In the genomic region with DNA sequence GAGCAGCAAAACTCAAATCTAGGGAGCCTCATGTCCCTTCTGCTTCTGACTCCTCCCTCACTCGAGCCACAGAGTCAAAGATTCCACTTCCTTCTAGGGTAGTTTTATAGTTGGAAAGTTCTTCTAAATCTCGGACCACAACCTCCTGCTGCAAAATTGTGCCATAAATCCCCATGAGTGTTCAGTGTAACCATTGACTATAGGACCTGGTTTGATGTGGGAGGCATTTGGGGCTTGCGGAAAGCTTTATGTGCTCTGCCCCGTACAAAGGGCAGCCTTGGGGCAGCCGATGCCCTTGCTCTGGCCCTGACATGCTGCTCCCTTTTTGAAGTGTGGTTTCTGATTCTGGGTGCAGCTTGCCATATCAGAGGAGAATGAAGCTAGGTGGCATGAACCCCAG, we compare ENCODE assay signal across 1 cellular context.
TF ChIP-seq lines count a peak whose summit lies in the region.

No MANE protein-coding gene starts in this region.

TF ChIP-seq in GM12878, 131 proteins besides CTCF, POLR2A, EP300 and RAD21 (continued from another document):
- TF ChIP-seq, protein P1, sequence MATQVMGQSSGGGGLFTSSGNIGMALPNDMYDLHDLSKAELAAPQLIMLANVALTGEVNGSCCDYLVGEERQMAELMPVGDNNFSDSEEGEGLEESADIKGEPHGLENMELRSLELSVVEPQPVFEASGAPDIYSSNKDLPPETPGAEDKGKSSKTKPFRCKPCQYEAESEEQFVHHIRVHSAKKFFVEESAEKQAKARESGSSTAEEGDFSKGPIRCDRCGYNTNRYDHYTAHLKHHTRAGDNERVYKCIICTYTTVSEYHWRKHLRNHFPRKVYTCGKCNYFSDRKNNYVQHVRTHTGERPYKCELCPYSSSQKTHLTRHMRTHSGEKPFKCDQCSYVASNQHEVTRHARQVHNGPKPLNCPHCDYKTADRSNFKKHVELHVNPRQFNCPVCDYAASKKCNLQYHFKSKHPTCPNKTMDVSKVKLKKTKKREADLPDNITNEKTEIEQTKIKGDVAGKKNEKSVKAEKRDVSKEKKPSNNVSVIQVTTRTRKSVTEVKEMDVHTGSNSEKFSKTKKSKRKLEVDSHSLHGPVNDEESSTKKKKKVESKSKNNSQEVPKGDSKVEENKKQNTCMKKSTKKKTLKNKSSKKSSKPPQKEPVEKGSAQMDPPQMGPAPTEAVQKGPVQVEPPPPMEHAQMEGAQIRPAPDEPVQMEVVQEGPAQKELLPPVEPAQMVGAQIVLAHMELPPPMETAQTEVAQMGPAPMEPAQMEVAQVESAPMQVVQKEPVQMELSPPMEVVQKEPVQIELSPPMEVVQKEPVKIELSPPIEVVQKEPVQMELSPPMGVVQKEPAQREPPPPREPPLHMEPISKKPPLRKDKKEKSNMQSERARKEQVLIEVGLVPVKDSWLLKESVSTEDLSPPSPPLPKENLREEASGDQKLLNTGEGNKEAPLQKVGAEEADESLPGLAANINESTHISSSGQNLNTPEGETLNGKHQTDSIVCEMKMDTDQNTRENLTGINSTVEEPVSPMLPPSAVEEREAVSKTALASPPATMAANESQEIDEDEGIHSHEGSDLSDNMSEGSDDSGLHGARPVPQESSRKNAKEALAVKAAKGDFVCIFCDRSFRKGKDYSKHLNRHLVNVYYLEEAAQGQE (IDR thresholded peaks at IDR 0.05; ENCODE audit: low read depth, low read length) = no peak
